Comparison of ENCODE assay signal across 1 cellular context in genomic region chr9:19028835-19029451, GRCh38.
TF ChIP-seq lines count a peak whose summit lies in the region.

No MANE protein-coding gene starts in this region.

TF ChIP-seq in HEK293, 187 proteins besides CTCF, POLR2A, EP300 and RAD21 (continued from another document):
- TF ChIP-seq, protein P1, sequence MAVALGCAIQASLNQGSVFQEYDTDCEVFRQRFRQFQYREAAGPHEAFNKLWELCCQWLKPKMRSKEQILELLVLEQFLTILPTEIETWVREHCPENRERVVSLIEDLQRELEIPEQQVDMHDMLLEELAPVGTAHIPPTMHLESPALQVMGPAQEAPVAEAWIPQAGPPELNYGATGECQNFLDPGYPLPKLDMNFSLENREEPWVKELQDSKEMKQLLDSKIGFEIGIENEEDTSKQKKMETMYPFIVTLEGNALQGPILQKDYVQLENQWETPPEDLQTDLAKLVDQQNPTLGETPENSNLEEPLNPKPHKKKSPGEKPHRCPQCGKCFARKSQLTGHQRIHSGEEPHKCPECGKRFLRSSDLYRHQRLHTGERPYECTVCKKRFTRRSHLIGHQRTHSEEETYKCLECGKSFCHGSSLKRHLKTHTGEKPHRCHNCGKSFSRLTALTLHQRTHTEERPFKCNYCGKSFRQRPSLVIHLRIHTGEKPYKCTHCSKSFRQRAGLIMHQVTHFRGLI (tag by site-specific recombination; IDR thresholded peaks at IDR 0.05), result no peak
